ENCODE assay signal across 12 cellular contexts in the genomic region with DNA sequence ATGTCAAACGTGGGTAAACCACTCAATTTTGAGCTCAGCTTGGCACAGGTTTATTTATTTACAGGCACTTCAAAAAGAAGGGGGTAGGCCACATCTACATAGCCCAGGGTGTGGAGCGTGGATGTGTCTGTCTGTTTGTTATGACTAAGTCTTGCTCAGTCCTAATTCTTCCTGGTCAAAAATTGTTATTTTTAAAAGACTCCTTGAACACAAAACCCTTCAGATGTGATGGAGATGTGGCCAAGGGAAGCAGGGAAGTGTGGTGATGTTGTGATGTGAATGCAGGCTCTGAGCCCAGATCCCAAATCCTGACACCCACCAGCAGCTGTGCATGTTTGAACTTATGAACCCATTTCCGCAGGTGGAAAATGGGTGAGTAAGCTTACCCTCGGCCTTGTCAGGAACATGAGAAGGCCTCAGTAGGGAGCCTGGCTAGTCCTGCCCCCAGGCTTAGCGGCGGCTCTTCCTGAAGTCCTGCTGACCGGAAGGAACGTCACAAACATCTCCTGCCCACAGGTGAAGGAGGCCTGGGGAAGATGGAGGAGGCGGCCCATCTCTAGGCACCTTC.
A peak's percentile ranks its signal among the peaks of the same experiment; 100 is the strongest.
DNase-seq lines count a peak whose midpoint lies in the region; ATAC-seq and TF ChIP-seq lines count a peak whose summit lies in the region.
"Had no signal": no experiment of that assay in that cellular context is flagged by ENCODE, and none has a peak within 500 bp of the region (broad histone marks: within the 10 kb centered on the region; RNA-seq: fewer than 3 reads in every experiment).

No MANE protein-coding gene starts in this region.

- DNase-seq in SK-N-SH (no peak), brain microvascular endothelial cell (peak; percentile 70), hepatocyte (ENCODE audit: low spot score) (no peak), aorta (peak in 1 of 2 donors; percentile 59), stomach (no peak), thyroid gland (no peak)
- no peak for DNase-seq in naive thymus-derived CD8-positive, alpha-beta T cell
- DNase-seq: 8988T, WERI-Rb-1 had no signal

- no peak overlapping the region for H3K27ac ChIP-seq in SK-N-SH (ENCODE audit: low read depth in 2 of 2, low read length in 1 of 2)
- H3K27ac ChIP-seq in brain microvascular endothelial cell: peak overlapping the region; percentile 91
- peak overlapping the region; percentile 36 for H3K27ac ChIP-seq in hepatocyte
- H3K27ac ChIP-seq in aorta (ENCODE audit: low read depth in 1 of 2, low read length in 2 of 2): peak overlapping the region; percentile 96 to 100
- peak overlapping the region in 1 of 5 donors; percentile 58 for H3K27ac ChIP-seq in stomach
- H3K27ac ChIP-seq in thyroid gland: no peak overlapping the region
- H3K27ac ChIP-seq: body of pancreas, parathyroid adenoma, WERI-Rb-1 had no signal

- H3K9ac ChIP-seq in SK-N-SH: no peak overlapping the region
- H3K9ac ChIP-seq: parathyroid adenoma had no signal

- TF ChIP-seq EP300 in SK-N-SH (IDR thresholded peaks at IDR 0.05; ENCODE audit: borderline replicate concordance in 1 of 2, low read depth in 1 of 2, low read length in 1 of 2) (no peak), stomach (IDR thresholded peaks at IDR 0.05) (no peak)

- intact Hi-C loops in aorta (cut with DNase I): loop anchor here (5.0 to 10.0 kb wide), 7 partner anchors 179 to 736 kb away; no protein-coding TSS in a partner anchor
- intact Hi-C loops in stomach (cut with DNase I; ENCODE audit: low total_unique reads): loop anchor here (10.0 kb wide), 1 partner anchor 176 kb away; no protein-coding TSS in a partner anchor
- intact Hi-C loops in thyroid gland (cut with DNase I): loop anchor here (5.0 kb wide), 1 partner anchor 1034 kb away; no protein-coding TSS in a partner anchor

- H3K36me3 ChIP-seq in SK-N-SH (replicated peaks in 1 of 2; ENCODE audit: control insufficient read depth in 1 of 2, insufficient read depth in 2 of 2, low read length in 1 of 2) (no peaks in the 10 kb centered on the region), brain microvascular endothelial cell (replicated peaks) (no peaks in the 10 kb centered on the region), hepatocyte (replicated peaks; ENCODE audit: insufficient read depth, low read depth) (no peaks in the 10 kb centered on the region), aorta (ENCODE audit: control insufficient read depth in 1 of 2, insufficient read depth in 2 of 2, low read length in 1 of 2) (no peaks in the 10 kb centered on the region), stomach (no peaks in the 10 kb centered on the region), thyroid gland (no peaks in the 10 kb centered on the region)
- H3K36me3 ChIP-seq: WERI-Rb-1 had no signal

- POLR2A ChIA-PET in SK-N-SH (lab: Yijun Ruan, JAX): no interaction called here
- POLR2A ChIA-PET in naive thymus-derived CD8-positive, alpha-beta T cell (lab: Charles Lee): no interaction called here

- no peak for TF ChIP-seq RAD21 in SK-N-SH (IDR thresholded peaks at IDR 0.05; ENCODE audit: low read length)

- H3K4me2 ChIP-seq in SK-N-SH (0 out of 2 replicates have a peak overlapping the region, but pooled peaks have one; percentile 42), hepatocyte (no peak overlapping the region)

- TF ChIP-seq CTCF in SK-N-SH (IDR thresholded peaks at IDR 0.05) (no peak), brain microvascular endothelial cell (IDR thresholded peaks at IDR 0.05; ENCODE audit: low read depth, low read length, missing control alignments) (no peak), hepatocyte (IDR thresholded peaks at IDR 0.05; ENCODE audit: poor library complexity) (no peak), stomach (IDR thresholded peaks at IDR 0.05) (no peak), thyroid gland (IDR thresholded peaks at IDR 0.05) (no peak)

- H3K4me3 ChIP-seq in SK-N-SH (ENCODE audit: low read depth in 2 of 2, low read length in 1 of 2): no peak overlapping the region
- no peak overlapping the region for H3K4me3 ChIP-seq in brain microvascular endothelial cell (ENCODE audit: low read depth, low read length)
- no peak overlapping the region for H3K4me3 ChIP-seq in hepatocyte
- no peak overlapping the region for H3K4me3 ChIP-seq in aorta (ENCODE audit: low read length in 2 of 2)
- no peak overlapping the region for H3K4me3 ChIP-seq in stomach
- no peak overlapping the region for H3K4me3 ChIP-seq in thyroid gland (replicated peaks in 1 of 3)
- H3K4me3 ChIP-seq: body of pancreas had no signal

- no peaks in the 10 kb centered on the region for H4K20me1 ChIP-seq in SK-N-SH (ENCODE audit: insufficient read depth)
- H4K20me1 ChIP-seq in hepatocyte (ENCODE audit: insufficient read depth, poor library complexity, severe bottlenecking): no peaks in the 10 kb centered on the region

- no peaks in the 10 kb centered on the region for H3F3A ChIP-seq in SK-N-SH (replicated peaks; ENCODE audit: insufficient read depth)

- no peak for TF ChIP-seq POLR2A in stomach (IDR thresholded peaks at IDR 0.05)
- TF ChIP-seq POLR2A in thyroid gland (IDR thresholded peaks at IDR 0.05): no peak

- H3K79me2 ChIP-seq in SK-N-SH (ENCODE audit: insufficient read depth) (no peaks in the 10 kb centered on the region), hepatocyte (no peaks in the 10 kb centered on the region)
- H3K79me2 ChIP-seq: parathyroid adenoma had no signal

- H3K9me3 ChIP-seq in SK-N-SH (no peaks in the 10 kb centered on the region), hepatocyte (ENCODE audit: low read depth) (no peaks in the 10 kb centered on the region), aorta (ENCODE audit: control insufficient read depth, low read length) (no peaks in the 10 kb centered on the region), stomach (no peaks in the 10 kb centered on the region), thyroid gland (no peaks in the 10 kb centered on the region)
- H3K9me3 ChIP-seq: body of pancreas had no signal

- H3K4me1 ChIP-seq in SK-N-SH (ENCODE audit: control insufficient read depth in 1 of 2, insufficient read depth in 2 of 2, low read depth in 1 of 2, low read length in 1 of 2): peaks cover 6 to 11% of the 10 kb centered on the region in 2 experiments; a peak in 2 of 4 replicates
- H3K4me1 ChIP-seq in hepatocyte (ENCODE audit: insufficient read depth): no peaks in the 10 kb centered on the region
- peaks cover 6 to 18% of the 10 kb centered on the region in 2 donors for H3K4me1 ChIP-seq in aorta (ENCODE audit: control insufficient read depth in 1 of 2, insufficient read depth in 2 of 2, low read length in 2 of 2)
- H3K4me1 ChIP-seq in stomach: peaks cover 9 to 30% (median 22%) of the 10 kb centered on the region in 4 donors
- peaks cover 3 to 11% of the 10 kb centered on the region in 2 donors for H3K4me1 ChIP-seq in thyroid gland

- H2AFZ ChIP-seq in SK-N-SH (ENCODE audit: low read depth) (no peak overlapping the region), hepatocyte (no peak overlapping the region)
- H2AFZ ChIP-seq: parathyroid adenoma had no signal

- H3K27ac Mint-ChIP-seq in naive thymus-derived CD8-positive, alpha-beta T cell: no peak overlapping the region

- in situ Hi-C loops in brain microvascular endothelial cell (cut with HindIII; ENCODE audit: low pct_ligation_motif_present, low sequenced_read_pairs): no loop called here

- ATAC-seq in SK-N-SH treated with all-trans-retinoic acid at 6 μM for 48 hours: no peak
- no peak for ATAC-seq in aorta (ENCODE audit: low FRiP score)
- no peak for ATAC-seq in naive thymus-derived CD8-positive, alpha-beta T cell

- no peaks in the 10 kb centered on the region for H3K9me2 ChIP-seq in SK-N-SH
- no peaks in the 10 kb centered on the region for H3K9me2 ChIP-seq in hepatocyte (replicated peaks; ENCODE audit: insufficient read depth)

- no peaks in the 10 kb centered on the region for H3K9me3 Mint-ChIP-seq in naive thymus-derived CD8-positive, alpha-beta T cell

- H3K27me3 Mint-ChIP-seq in naive thymus-derived CD8-positive, alpha-beta T cell: peaks cover 0 to 4% (median 0%) of the 10 kb centered on the region in 5 donors

- no peaks in the 10 kb centered on the region for H3K27me3 ChIP-seq in SK-N-SH (ENCODE audit: insufficient read depth)
- no peaks in the 10 kb centered on the region for H3K27me3 ChIP-seq in brain microvascular endothelial cell (replicated peaks)
- no peaks in the 10 kb centered on the region for H3K27me3 ChIP-seq in hepatocyte
- no peaks in the 10 kb centered on the region for H3K27me3 ChIP-seq in aorta (ENCODE audit: control insufficient read depth in 1 of 2, insufficient read depth in 2 of 2, low read length in 1 of 2)
- H3K27me3 ChIP-seq in stomach: no peaks in the 10 kb centered on the region
- no peaks in the 10 kb centered on the region for H3K27me3 ChIP-seq in thyroid gland
- H3K27me3 ChIP-seq: body of pancreas had no signal

- CTCF ChIA-PET in SK-N-SH (lab: Yijun Ruan, JAX): interaction anchor here (0.7 to 1.3 kb wide), 3 partner anchors 14 to 1035 kb away, joined by 3 read pairs; no protein-coding TSS in a partner anchor

- H3K36me3 Mint-ChIP-seq in naive thymus-derived CD8-positive, alpha-beta T cell: no peaks in the 10 kb centered on the region

- WGBS in SK-N-SH (ENCODE audit: low lambda C conversion rate): 52% methylated on average over 5 of the region's 9 CpGs
- 57% methylated on average over 9 of the region's 9 CpGs for WGBS in hepatocyte (ENCODE audit: low lambda C conversion rate, missing lambda C conversion rate)
- 31 to 35% methylated on average over 9 of the region's 9 CpGs for WGBS in aorta, 2 donors
- 65 to 71% (median 67%) methylated on average over 9 of the region's 9 CpGs for WGBS in stomach, 5 donors
- WGBS in thyroid gland, 2 donors: 71 to 72% methylated on average over 9 of the region's 9 CpGs

- H3K4me1 Mint-ChIP-seq in naive thymus-derived CD8-positive, alpha-beta T cell: peaks cover 1 to 10% (median 5%) of the 10 kb centered on the region in 4 donors

- H3K4me3 Mint-ChIP-seq in naive thymus-derived CD8-positive, alpha-beta T cell: no peak overlapping the region

TF ChIP-seq in SK-N-SH, 30 proteins besides CTCF, POLR2A, EP300 and RAD21 (continues in another document):
- TF ChIP-seq MXI1 (IDR thresholded peaks at IDR 0.05; ENCODE audit: low read depth, low read length): no peak
- no peak for TF ChIP-seq RCOR1 (IDR thresholded peaks at IDR 0.05; ENCODE audit: low read length)
- TF ChIP-seq RXRA (IDR thresholded peaks at IDR 0.05; ENCODE audit: borderline replicate concordance, low read depth): no peak

TF ChIP-seq in SK-N-SH treated with all-trans-retinoic acid at 6 μM for 48 hours, 23 proteins besides CTCF, POLR2A, EP300 and RAD21 (continues in another document):
- no peak for TF ChIP-seq CSRNP3 (CRISPR knock-in tag; IDR thresholded peaks at IDR 0.05)
- TF ChIP-seq ISL1 (CRISPR knock-in tag; IDR thresholded peaks at IDR 0.05): no peak

Comparison
In these comparisons a context has a peak if more than half of its experiments do, and no peak if none do; other contexts are left out.
1. H3K27ac ChIP-seq: peak in brain microvascular endothelial cell (single experiment), hepatocyte (single experiment) and aorta (2 of 2); none in SK-N-SH (0 of 2) and thyroid gland (0 of 3).